In genomic region chr3:177610677-177611654, GRCh38 we compare ENCODE assay signal across 11 cellular contexts.
DNase-seq lines count a peak whose midpoint lies in the region; ATAC-seq and TF ChIP-seq lines count a peak whose summit lies in the region.
"Had no signal": no experiment of that assay in that cellular context is flagged by ENCODE, and none has a peak within 500 bp of the region (broad histone marks: within the 10 kb centered on the region; RNA-seq: fewer than 3 reads in every experiment).

No MANE protein-coding gene starts in this region.

- H4K20me1 ChIP-seq in DND-41 (ENCODE audit: insufficient read depth, low read length) = no peaks in the 10 kb centered on the region

- no peak for TF ChIP-seq CTCF in DND-41 (IDR thresholded peaks at IDR 0.05; ENCODE audit: borderline replicate concordance, extremely low read depth, low read length, poor library complexity, severe bottlenecking)

- no peak overlapping the region for H2AFZ ChIP-seq in DND-41 (ENCODE audit: low read depth, low read length)

- DNase-seq in DND-41 = peak; percentile 40
- peak; percentile 56 for DNase-seq in NCI-H1417 treated with DMSO at 0.1 percent for 48 hours (lab: John Stamatoyannopoulos, UW)
- DNase-seq in SK-N-MC (ENCODE audit: low read depth, low spot score) = no peak
- DNase-seq in mucosa of gallbladder (ENCODE audit: low spot score) = peak; percentile 41
- no peak for DNase-seq in NK-92 (lab: John Stamatoyannopoulos, UW; ENCODE audit: unreplicated experiment)
- DNase-seq: foreskin keratinocyte, T-helper 9 cell had no signal

- H3K36me3 ChIP-seq in DND-41 (ENCODE audit: insufficient read depth, low read length) (no peaks in the 10 kb centered on the region), SK-N-MC (ENCODE audit: insufficient read depth, low read length) (no peaks in the 10 kb centered on the region)
- H3K36me3 ChIP-seq: neutrophil had no signal

- no peaks in the 10 kb centered on the region for H3K79me2 ChIP-seq in DND-41 (ENCODE audit: insufficient read depth, low read length)

- H3K9me3 ChIP-seq in DND-41 (ENCODE audit: insufficient read depth, low read length, severe bottlenecking) = no peaks in the 10 kb centered on the region
- no peaks in the 10 kb centered on the region for H3K9me3 ChIP-seq in SK-N-MC (ENCODE audit: low read depth, low read length)
- H3K9me3 ChIP-seq: neutrophil had no signal

- H3K27ac ChIP-seq in DND-41 (ENCODE audit: low read length) (no peak overlapping the region), SK-N-MC (peak overlapping the region; percentile 6; the same call in 1 of the 2 replicates)
- H3K27ac ChIP-seq: foreskin keratinocyte, neutrophil had no signal

- no peaks in the 10 kb centered on the region for H3K27me3 ChIP-seq in DND-41 (ENCODE audit: insufficient read depth, low read length, poor library complexity)
- H3K27me3 ChIP-seq: foreskin keratinocyte, neutrophil had no signal

- peaks cover 16% of the 10 kb centered on the region for H3K4me1 ChIP-seq in DND-41 (ENCODE audit: insufficient read depth, low read length)

- no peak overlapping the region for H3K4me2 ChIP-seq in DND-41 (ENCODE audit: insufficient read depth, low read length)

- no peak for ATAC-seq in DND-41 (ENCODE audit: insufficient read depth, low read depth)
- ATAC-seq in GM19328 (IDR thresholded peaks at IDR 0.05; ENCODE audit: unreplicated experiment) = no peak
- ATAC-seq in activated CD4-positive, CD25-positive, alpha-beta regulatory T cell treated with anti-CD3 and anti-CD28 coated beads, Interleukin-2, amount 50 U/mL, for 24 hours = no peak
- ATAC-seq in HG03571 (IDR thresholded peaks at IDR 0.05; ENCODE audit: unreplicated experiment) = no peak
- ATAC-seq: foreskin keratinocyte had no signal

- no peak overlapping the region for H3K9ac ChIP-seq in DND-41 (ENCODE audit: low read depth, low read length)
- no peak overlapping the region for H3K9ac ChIP-seq in SK-N-MC (ENCODE audit: insufficient read length)

- H3K4me3 ChIP-seq in DND-41 (ENCODE audit: low read depth in 1 of 2, low read length in 2 of 2) = no peak overlapping the region
- peak overlapping the region; percentile 16; the same call in 1 of the 2 replicates for H3K4me3 ChIP-seq in SK-N-MC

Comparison
In these comparisons a context has a peak if more than half of its experiments do, and no peak if none do; other contexts are left out.
1. DNase-seq: peak in DND-41 (single experiment), NCI-H1417 treated with DMSO at 0.1 percent for 48 hours (single experiment) and mucosa of gallbladder (single experiment); none in SK-N-MC (single experiment) and NK-92 (single experiment).